Comparison of ENCODE assay signal across 20 cellular contexts in genomic region chr1:182771187-182771984, GRCh38. TPM values are rescaled to one million over a fixed set of nuclear protein-coding genes. Genes with fewer than 3 reads are reported as not detected.
DNase-seq lines count a peak whose midpoint lies in the region; ATAC-seq, FAIRE-seq and TF ChIP-seq lines count a peak whose summit lies in the region.
"Had no signal": no experiment of that assay in that cellular context is flagged by ENCODE, and none has a peak within 500 bp of the region (broad histone marks: within the 10 kb centered on the region; RNA-seq: fewer than 3 reads in every experiment).

No MANE protein-coding gene starts in this region.

- H2BK5ac ChIP-seq in H1 (ENCODE audit: low read depth, low read length): no peak overlapping the region

- no peak overlapping the region for H4K5ac ChIP-seq in H1 (ENCODE audit: insufficient read length, low read depth, low read length)

- POLR2A ChIA-PET in H1 (lab: Charles Lee; ENCODE audit: partially characterized antibody): interaction anchor here (1.8 to 2.9 kb wide), 2 partner anchors 167 to 170 kb away, joined by 5 to 10 read pairs; partner anchors contain the start of gene RGS16

- no peak overlapping the region for H2AK5ac ChIP-seq in H1 (ENCODE audit: low read depth, low read length)

- H3K36me3 ChIP-seq in cardiac muscle cell (no peaks in the 10 kb centered on the region), H1 (ENCODE audit: control insufficient read depth in 2 of 4, insufficient read depth in 4 of 4, low read length in 3 of 4) (no peaks in the 10 kb centered on the region), iPS-18a (ENCODE audit: control insufficient read depth, low read depth, low read length) (no peaks in the 10 kb centered on the region)
- H3K36me3 ChIP-seq: BLaER1, left lung had no signal

- H3K9ac ChIP-seq in H1 (replicated peaks in 1 of 4; ENCODE audit: extremely low read depth in 1 of 4, low read depth in 3 of 4, low read length in 3 of 4) (no peak overlapping the region), iPS-18a (ENCODE audit: low read length) (no peak overlapping the region)
- H3K9ac ChIP-seq: BLaER1 had no signal

- H3K79me1 ChIP-seq in H1 (ENCODE audit: low read depth, low read length): no peaks in the 10 kb centered on the region

- CTCF ChIA-PET in H1 (lab: Charles Lee; ENCODE audit: partially characterized antibody): interaction anchor here (0.7 to 6.3 kb wide), 14 partner anchors 9 to 680 kb away, joined by 3 to 77 read pairs (median 4); no protein-coding TSS in a partner anchor

- TF ChIP-seq POLR2A in H1 (IDR thresholded peaks at IDR 0.05; ENCODE audit: control extremely low read depth in 1 of 2, low read depth in 2 of 2, low read length in 2 of 2): no peak

- no peak overlapping the region for H2BK15ac ChIP-seq in H1 (ENCODE audit: low read length)

- H3K27ac ChIP-seq in cardiac muscle cell: no peak overlapping the region
- no peak overlapping the region for H3K27ac ChIP-seq in right cardiac atrium (ENCODE audit: low read length)
- no peak overlapping the region for H3K27ac ChIP-seq in H1 (ENCODE audit: low read depth, low read length)
- H3K27ac ChIP-seq in iPS-18a (ENCODE audit: low read length): no peak overlapping the region
- H3K27ac ChIP-seq: BLaER1, HL-60, left lung had no signal

- no peak for TF ChIP-seq RAD21 in H1 (IDR thresholded peaks at IDR 0.05 in 1 of 2, conservative IDR thresholded peaks at IDR 0.05 in 1 of 2; ENCODE audit: low read depth in 2 of 2, low read length in 2 of 2)

- H3K18ac ChIP-seq in H1 (ENCODE audit: extremely low read depth, low read length): no peak overlapping the region

- no peak overlapping the region for H2BK120ac ChIP-seq in H1 (replicated peaks; ENCODE audit: low read depth, low read length)

- H3K14ac ChIP-seq in H1 (ENCODE audit: insufficient read length): no peak overlapping the region

- peak overlapping the region in 1 of 2 experiments; percentile 37; a peak in 2 of 4 replicates for H3K4me2 ChIP-seq in H1 (ENCODE audit: insufficient read depth in 1 of 2, low read depth in 2 of 2, low read length in 2 of 2)
- H3K4me2 ChIP-seq: BLaER1 had no signal

- H2BK12ac ChIP-seq in H1 (ENCODE audit: low read depth, low read length): no peak overlapping the region

- H2AFZ ChIP-seq in H1 (ENCODE audit: low read length): no peak overlapping the region

- DNase-seq in cardiac muscle cell (ENCODE audit: low read depth in 1 of 2, low spot score in 1 of 2) (no peak), right cardiac atrium (no peak), H1 (ENCODE audit: low read depth in 1 of 2, low spot score in 2 of 2) (no peak), inferior parietal cortex (ENCODE audit: extremely low spot score) (no peak), NOMO-1 (lab: John Stamatoyannopoulos, UW; ENCODE audit: unreplicated experiment in 2 of 2) (no peak), COR-L47 (lab: John Stamatoyannopoulos, UW) (no peak)
- DNase-seq in activated CD4-positive, alpha-beta T cell treated with anti-CD3 and anti-CD28 coated beads, Interleukin-2, amount 50 U/mL, for 1 hour: no peak
- DNase-seq: activated CD4-positive, alpha-beta memory T cell treated with anti-CD3 and anti-CD28 coated beads, Interleukin-2, amount 10 ng/mL, durations not matched to agents 7 days and 5 days; activated gamma-delta T cell treated with Interleukin-2 at 50 U/mL for 16 hours; activated T-cell treated with anti-CD3 and anti-CD28 coated beads for 4 hours; dermis blood vessel endothelial cell; left lung; NCI-H1694; stimulated activated CD4-positive, alpha-beta T cell treated with anti-CD3 and anti-CD28 coated beads, Interleukin-4, amount 100 ng/mL, for 4 hours had no signal

- H3K4me1 ChIP-seq in cardiac muscle cell (ENCODE audit: low read depth): no peaks in the 10 kb centered on the region
- H3K4me1 ChIP-seq in right cardiac atrium (ENCODE audit: control insufficient read depth, insufficient read depth, low read length): no peaks in the 10 kb centered on the region
- peaks cover 0 to 8% (median 4%) of the 10 kb centered on the region in 4 experiments; a peak in 4 of 7 replicates for H3K4me1 ChIP-seq in H1 (replicated peaks in 1 of 4; ENCODE audit: control insufficient read depth in 3 of 4, insufficient read depth in 4 of 4, low read length in 3 of 4)
- H3K4me1 ChIP-seq in iPS-18a (ENCODE audit: control insufficient read depth, low read depth, low read length): peaks cover 8% of the 10 kb centered on the region
- H3K4me1 ChIP-seq: BLaER1, left lung had no signal

- peak; percentile 80 for FAIRE-seq in H1 (lab: Jason Lieb, UNC)
- FAIRE-seq: bronchial epithelial cell, G401.6, RCC 7860 had no signal

- no peaks in the 10 kb centered on the region for H3K79me2 ChIP-seq in H1 (ENCODE audit: control insufficient read depth in 1 of 2, insufficient read depth in 2 of 2, low read length in 2 of 2)

- H3K23me2 ChIP-seq in H1 (ENCODE audit: low read depth, low read length): no peaks in the 10 kb centered on the region

- no peak overlapping the region for H2BK20ac ChIP-seq in H1 (ENCODE audit: low read length)

- intact Hi-C loops in right cardiac atrium (cut with DNase I): no loop called here

- no peaks in the 10 kb centered on the region for H4K20me1 ChIP-seq in H1 (replicated peaks in 1 of 2; ENCODE audit: control insufficient read depth in 1 of 2, insufficient read depth in 2 of 2, low read length in 2 of 2)
- H4K20me1 ChIP-seq: BLaER1 had no signal

- H4K91ac ChIP-seq in H1 (replicated peaks; ENCODE audit: insufficient read length, low read length): no peak overlapping the region

- no peak for ATAC-seq in right cardiac atrium
- ATAC-seq: left lung had no signal

- no peaks in the 10 kb centered on the region for H3K27me3 ChIP-seq in cardiac muscle cell
- no peaks in the 10 kb centered on the region for H3K27me3 ChIP-seq in right cardiac atrium (ENCODE audit: control insufficient read depth, insufficient read depth)
- H3K27me3 ChIP-seq in H1 (replicated peaks in 1 of 4; ENCODE audit: control insufficient read depth in 3 of 4, extremely low read depth in 1 of 4, insufficient read depth in 3 of 4, low read length in 3 of 4): no peaks in the 10 kb centered on the region
- no peaks in the 10 kb centered on the region for H3K27me3 ChIP-seq in iPS-18a (ENCODE audit: control insufficient read depth, insufficient read depth, low read length)
- H3K27me3 ChIP-seq: BLaER1, left lung had no signal

- no peak overlapping the region for H3K56ac ChIP-seq in H1 (replicated peaks; ENCODE audit: insufficient read length, low read depth, low read length)

- peak; percentile 23 for TF ChIP-seq CTCF in cardiac muscle cell (IDR thresholded peaks at IDR 0.05; ENCODE audit: low read depth, low read length)
- no peak for TF ChIP-seq CTCF in H1 (IDR thresholded peaks at IDR 0.05; ENCODE audit: control extremely low read depth in 1 of 3, insufficient read depth in 1 of 3, low read depth in 1 of 3, low read length in 3 of 3)

- TF ChIP-seq EP300 in H1 (IDR thresholded peaks at IDR 0.05; ENCODE audit: borderline replicate concordance in 1 of 2, low read depth in 2 of 2, low read length in 2 of 2): no peak

- 95% methylated on average over 4 of the region's 4 CpGs for WGBS in right cardiac atrium
- WGBS in H1 (ENCODE audit: extremely low coverage in 1 of 2, insufficient coverage in 1 of 2, insufficient read length in 1 of 2, insufficient replicate concordance in 2 of 2, low coverage in 1 of 2, low lambda C conversion rate in 2 of 2, missing lambda C conversion rate in 1 of 2), 2 experiments: 57% methylated on average over 4 of the region's 4 CpGs; no CpG with 5 or more reads in 1 of the 2 experiments

- no peaks in the 10 kb centered on the region for H3K9me3 ChIP-seq in cardiac muscle cell (ENCODE audit: low read depth)
- H3K9me3 ChIP-seq in right cardiac atrium (ENCODE audit: control insufficient read depth, low read length): no peaks in the 10 kb centered on the region
- H3K9me3 ChIP-seq in H1 (ENCODE audit: insufficient read depth in 2 of 2, low read depth in 1 of 2, low read length in 1 of 2): no peaks in the 10 kb centered on the region
- H3K9me3 ChIP-seq in iPS-18a (ENCODE audit: control insufficient read depth, low read depth, low read length): no peaks in the 10 kb centered on the region
- H3K9me3 ChIP-seq: BLaER1, left lung had no signal

- H4K8ac ChIP-seq in H1 (ENCODE audit: extremely low read depth, insufficient read depth, low read length): no peak overlapping the region

- H3K4me3 ChIP-seq in cardiac muscle cell (no peak overlapping the region), right cardiac atrium (ENCODE audit: low read length) (no peak overlapping the region), H1 (ENCODE audit: extremely low read depth in 1 of 4, insufficient read depth in 2 of 4, low read depth in 3 of 4, low read length in 4 of 4) (no peak overlapping the region), iPS-18a (ENCODE audit: low read length) (peak overlapping the region; percentile 7)
- H3K4me3 ChIP-seq: BLaER1, left lung had no signal

- H3K4ac ChIP-seq in H1 (replicated peaks; ENCODE audit: insufficient read length, low read depth, low read length): no peak overlapping the region

- no peak overlapping the region for H3K23ac ChIP-seq in H1 (ENCODE audit: insufficient read length)

TF ChIP-seq in H1, 55 proteins besides CTCF, POLR2A, EP300 and RAD21:
- TF ChIP-seq YY1 (IDR thresholded peaks at IDR 0.05; ENCODE audit: low read depth, low read length): no peak
- no peak for TF ChIP-seq CTBP2 (IDR thresholded peaks at IDR 0.05; ENCODE audit: borderline replicate concordance, insufficient read depth, insufficient read length, low read length)
- TF ChIP-seq TEAD4 (IDR thresholded peaks at IDR 0.05; ENCODE audit: low read depth, low read length): 0 out of 2 replicates have a peak, but pooled peaks have one; percentile 15
- no peak for TF ChIP-seq POLR2AphosphoS5 (IDR thresholded peaks at IDR 0.05; ENCODE audit: low read depth, low read length)
- TF ChIP-seq SIRT6 (IDR thresholded peaks at IDR 0.05; ENCODE audit: low read length): no peak
- no peak for TF ChIP-seq GABPA (IDR thresholded peaks at IDR 0.05; ENCODE audit: borderline replicate concordance, insufficient read depth, low read length)
- no peak for TF ChIP-seq CHD1 (IDR thresholded peaks at IDR 0.05; ENCODE audit: low read depth, low read length)

RNA-seq across cellular contexts. Expression of gene NPL, which starts 18.2 kb away (rescaled TPM):
- 0.66 and 1.5 TPM in 2 replicates for total RNA-seq in cardiac muscle cell
- 1.9 and 3.4 TPM in 2 replicates for polyA plus RNA-seq in cardiac muscle cell
- 1 to 10 TPM; 5.8 to 9.6 (median 9.4) TPM for total RNA-seq in right cardiac atrium
- 3.2 TPM for polyA plus RNA-seq in right cardiac atrium
- 2.3 and 4.4 TPM in 2 replicates for total RNA-seq in H1 (2021; fragmentation: NEBNext Ultra II Directional; extraction: Animal tissue kit (Norgen Biotek cat#: 25700))
- polyA plus RNA-seq in H1 (2011; rRNA removed): 2.2 and 2.6 TPM in 2 replicates
- 3.4 TPM for polyA plus RNA-seq in H1 (2011; cell fraction: cytosol; rRNA removed)
- polyA plus RNA-seq in H1 (2011; cell fraction: nucleus; rRNA removed): 1.6 TPM
- 1.8 to 3.9 TPM (median 2.5 TPM) in 4 replicates for polyA plus RNA-seq in H1 (2012, experiment 1 of 2)
- 0.88 TPM for polyA plus RNA-seq in H1 (2012, experiment 2 of 2)
- polyA plus RNA-seq in H1 (2013, experiment 1 of 2): 2.8 TPM
- 2.8 TPM for polyA plus RNA-seq in H1 (2013, experiment 2 of 2)
- polyA minus RNA-seq in H1 (2011; rRNA and poly(A)+ RNA removed): 1.5 and 3.0 TPM in 2 replicates
- polyA minus RNA-seq in H1 (2011; cell fraction: cytosol; rRNA and poly(A)+ RNA removed): not detected
- polyA minus RNA-seq in H1 (2011; cell fraction: nucleus; rRNA and poly(A)+ RNA removed): 2.8 TPM
